ENCODE assay signal across 1 cellular context in genomic region chr3:194397757-194398312, GRCh38.
TF ChIP-seq lines count a peak whose summit lies in the region.

No MANE protein-coding gene starts in this region.

TF ChIP-seq in HepG2, 621 proteins besides CTCF, POLR2A, EP300 and RAD21:
- no peak for TF ChIP-seq STAG1 (CRISPR knock-in tag; IDR thresholded peaks at IDR 0.05)
- TF ChIP-seq ERF (CRISPR knock-in tag; IDR thresholded peaks at IDR 0.05): no peak
- no peak for TF ChIP-seq USF2 (IDR thresholded peaks at IDR 0.05; ENCODE audit: low read depth, low read length)
- no peak for TF ChIP-seq USF2 (CRISPR knock-in tag; IDR thresholded peaks at IDR 0.05; ENCODE audit: borderline replicate concordance)
- no peak for TF ChIP-seq ZNF503 (CRISPR knock-in tag; IDR thresholded peaks at IDR 0.05)
- no peak for TF ChIP-seq ZNF24 (IDR thresholded peaks at IDR 0.05)
- TF ChIP-seq PLSCR1 (CRISPR knock-in tag; IDR thresholded peaks at IDR 0.05; ENCODE audit: borderline replicate concordance): no peak
- no peak for TF ChIP-seq ZNF746 (CRISPR knock-in tag; IDR thresholded peaks at IDR 0.05)
- no peak for TF ChIP-seq HDAC1 (CRISPR knock-in tag; IDR thresholded peaks at IDR 0.05)
- TF ChIP-seq ZNF484 (CRISPR knock-in tag; IDR thresholded peaks at IDR 0.05; ENCODE audit: borderline replicate concordance, low read depth): no peak
